In genomic region chr1:107451735-107452134, GRCh38 we compare ENCODE assay signal across 1 cellular context.
TF ChIP-seq lines count a peak whose summit lies in the region.

No MANE protein-coding gene starts in this region.

TF ChIP-seq in GM12878, 131 proteins besides CTCF, POLR2A, EP300 and RAD21 (continued from another document):
- TF ChIP-seq, protein P1, sequence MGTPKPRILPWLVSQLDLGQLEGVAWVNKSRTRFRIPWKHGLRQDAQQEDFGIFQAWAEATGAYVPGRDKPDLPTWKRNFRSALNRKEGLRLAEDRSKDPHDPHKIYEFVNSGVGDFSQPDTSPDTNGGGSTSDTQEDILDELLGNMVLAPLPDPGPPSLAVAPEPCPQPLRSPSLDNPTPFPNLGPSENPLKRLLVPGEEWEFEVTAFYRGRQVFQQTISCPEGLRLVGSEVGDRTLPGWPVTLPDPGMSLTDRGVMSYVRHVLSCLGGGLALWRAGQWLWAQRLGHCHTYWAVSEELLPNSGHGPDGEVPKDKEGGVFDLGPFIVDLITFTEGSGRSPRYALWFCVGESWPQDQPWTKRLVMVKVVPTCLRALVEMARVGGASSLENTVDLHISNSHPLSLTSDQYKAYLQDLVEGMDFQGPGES (IDR thresholded peaks at IDR 0.05): no peak
- TF ChIP-seq RELA (IDR thresholded peaks at IDR 0.05; ENCODE audit: borderline replicate concordance, partially characterized antibody) (no peak), MEF2A (IDR thresholded peaks at IDR 0.05; ENCODE audit: insufficient read depth, low read depth, low read length) (0 out of 2 replicates have a peak, but pooled peaks have one; percentile 21), ETV6 (conservative IDR thresholded peaks at IDR 0.05 in 1 of 2, IDR thresholded peaks at IDR 0.05 in 1 of 2; ENCODE audit: borderline replicate concordance in 1 of 2, low read depth in 1 of 2) (no peak), SMC3 (IDR thresholded peaks at IDR 0.05; ENCODE audit: borderline replicate concordance, low read length) (no peak), TCF7 (IDR thresholded peaks at IDR 0.05; ENCODE audit: borderline replicate concordance) (no peak), RUNX3 (IDR thresholded peaks at IDR 0.05; ENCODE audit: low read length) (0 out of 2 replicates have a peak, but pooled peaks have one; percentile 24), CHD2 (IDR thresholded peaks at IDR 0.05; ENCODE audit: borderline replicate concordance, low read depth, low read length) (no peak), PRDM15 (CRISPR knock-in tag; IDR thresholded peaks at IDR 0.05) (no peak), KDM1A (IDR thresholded peaks at IDR 0.05; ENCODE audit: borderline replicate concordance) (no peak), DPF2 (IDR thresholded peaks at IDR 0.05) (no peak), GATAD2B (conservative IDR thresholded peaks at IDR 0.05; ENCODE audit: low read depth) (no peak), ZNF217 (IDR thresholded peaks at IDR 0.05) (peak; percentile 82; the same call in 1 of the 2 replicates), BRCA1 (IDR thresholded peaks at IDR 0.05; ENCODE audit: low read depth, low read length) (no peak), BMI1 (IDR thresholded peaks at IDR 0.05; ENCODE audit: borderline replicate concordance) (no peak), MYB (IDR thresholded peaks at IDR 0.05; ENCODE audit: borderline replicate concordance, low read depth, low read length) (no peak)
- TF ChIP-seq, protein P2, sequence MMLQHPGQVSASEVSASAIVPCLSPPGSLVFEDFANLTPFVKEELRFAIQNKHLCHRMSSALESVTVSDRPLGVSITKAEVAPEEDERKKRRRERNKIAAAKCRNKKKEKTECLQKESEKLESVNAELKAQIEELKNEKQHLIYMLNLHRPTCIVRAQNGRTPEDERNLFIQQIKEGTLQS (IDR thresholded peaks at IDR 0.05; ENCODE audit: borderline replicate concordance, extremely low read depth, low read depth, low read length): no peak
